1 cellular context compared by ENCODE assay signal in the genomic region with DNA sequence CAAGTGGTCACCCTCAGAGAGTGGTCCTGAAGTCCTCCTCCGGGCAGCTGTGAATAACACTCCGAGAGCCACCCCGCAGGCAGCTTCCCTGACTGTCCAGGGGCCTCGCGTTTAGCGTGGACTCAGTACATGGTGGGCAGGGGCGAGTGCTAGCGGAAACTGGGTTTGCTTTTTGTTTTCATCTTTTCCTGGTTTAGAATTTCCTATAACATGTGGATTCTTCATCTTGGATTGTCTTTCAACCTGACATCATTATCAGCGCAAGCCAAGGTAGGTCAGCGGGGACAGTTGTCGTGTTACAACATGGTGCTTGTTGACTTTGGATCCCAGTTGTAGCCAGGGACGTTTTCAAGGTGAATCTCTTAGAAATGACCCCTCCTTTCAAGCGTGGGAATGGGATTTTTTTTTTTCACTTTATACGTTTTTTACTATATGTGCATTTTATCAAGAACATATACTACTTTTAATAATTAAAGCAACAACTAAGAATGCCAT.
TF ChIP-seq lines count a peak whose summit lies in the region.

No MANE protein-coding gene starts in this region.

TF ChIP-seq in HepG2, 621 proteins besides CTCF, POLR2A, EP300 and RAD21:
- TF ChIP-seq, protein P1, sequence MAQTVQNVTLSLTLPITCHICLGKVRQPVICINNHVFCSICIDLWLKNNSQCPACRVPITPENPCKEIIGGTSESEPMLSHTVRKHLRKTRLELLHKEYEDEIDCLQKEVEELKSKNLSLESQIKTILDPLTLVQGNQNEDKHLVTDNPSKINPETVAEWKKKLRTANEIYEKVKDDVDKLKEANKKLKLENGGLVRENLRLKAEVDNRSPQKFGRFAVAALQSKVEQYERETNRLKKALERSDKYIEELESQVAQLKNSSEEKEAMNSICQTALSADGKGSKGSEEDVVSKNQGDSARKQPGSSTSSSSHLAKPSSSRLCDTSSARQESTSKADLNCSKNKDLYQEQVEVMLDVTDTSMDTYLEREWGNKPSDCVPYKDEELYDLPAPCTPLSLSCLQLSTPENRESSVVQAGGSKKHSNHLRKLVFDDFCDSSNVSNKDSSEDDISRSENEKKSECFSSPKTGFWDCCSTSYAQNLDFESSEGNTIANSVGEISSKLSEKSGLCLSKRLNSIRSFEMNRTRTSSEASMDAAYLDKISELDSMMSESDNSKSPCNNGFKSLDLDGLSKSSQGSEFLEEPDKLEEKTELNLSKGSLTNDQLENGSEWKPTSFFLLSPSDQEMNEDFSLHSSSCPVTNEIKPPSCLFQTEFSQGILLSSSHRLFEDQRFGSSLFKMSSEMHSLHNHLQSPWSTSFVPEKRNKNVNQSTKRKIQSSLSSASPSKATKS (CRISPR knock-in tag; IDR thresholded peaks at IDR 0.05): no peak
- peak; percentile 41 for TF ChIP-seq AGO2 (optimal IDR thresholded peaks at IDR 0.05; ENCODE audit: low read depth, low read length)
